In genomic region chr16:1315081-1316032, GRCh38 we compare ENCODE assay signal across 29 cellular contexts. TPM values are rescaled to one million over a fixed set of nuclear protein-coding genes. Genes with fewer than 3 reads are reported as not detected.
"Had no signal": no experiment of that assay in that cellular context is flagged by ENCODE, and none has a peak within 500 bp of the region (broad histone marks: within the 10 kb centered on the region; RNA-seq: fewer than 3 reads in every experiment).

No MANE protein-coding gene starts in this region.

- H3K9me3 ChIP-seq: SJSA1 had no signal

- H3K27me3 ChIP-seq: brain microvascular endothelial cell, cardiac muscle cell, SJSA1 had no signal

- DNase-seq: activated CD4-positive, alpha-beta T cell treated with anti-CD3 and anti-CD28 coated beads for 4 hours; activated CD8-positive, alpha-beta T cell treated with anti-CD3 and anti-CD28 coated beads, Interleukin-2, amount 10 ng/mL, durations not matched to agents 7 days and 5 days; activated gamma-delta T cell treated with Interleukin-2 at 50 U/mL for 16 hours; activated naive CD4-positive, alpha-beta T cell treated with anti-CD3 and anti-CD28 coated beads, Interleukin-2, amount 10 ng/mL, durations not matched to agents 7 days and 5 days; activated naive CD8-positive, alpha-beta T cell treated with anti-CD3 and anti-CD28 coated beads for 36 hours; activated T-cell treated with anti-CD3 and anti-CD28 coated beads, Interleukin-2, amount 50 U/mL, for 72 hours; brain microvascular endothelial cell; cerebellar nuclear complex; Kasumi-1; KBM-7; NCI-H1048; NCI-H146; NCI-H1930; NCI-H2107; NCI-H2171 treated with DMSO at 0.1 percent for 48 hours; NCI-H226; NCI-H526; NK-92 treated with Interleukin-12 subunit alpha and Interleukin-12 subunit beta, amount 100 ng/mL, for 24 hours; OCI-M1; SHP77; SW 1271 had no signal

- H3K27ac ChIP-seq: brain microvascular endothelial cell, cardiac muscle cell, SJSA1 had no signal

- H3K27ac Mint-ChIP-seq: activated naive CD8-positive, alpha-beta T cell treated with anti-CD3 and anti-CD28 coated beads for 36 hours; activated T-cell treated with anti-CD3 and anti-CD28 coated beads, Interleukin-2, amount 50 U/mL, for 72 hours; activated T-helper 2 cell treated with anti-CD3 and anti-CD28 coated beads, Interferon-gamma antibody, Interleukin-2, Interleukin-4, amounts not matched to agents 10 μg/mL and 5 μg/mL and 100 μg/mL, durations not matched to agents 14 hours and 24 hours and 36 hours had no signal

- H3K4me3 Mint-ChIP-seq: activated CD8-positive, alpha-beta T cell treated with anti-CD3 and anti-CD28 coated beads, Interleukin-2, amount 10 ng/mL, durations not matched to agents 7 days and 5 days; activated naive CD4-positive, alpha-beta T cell treated with anti-CD3 and anti-CD28 coated beads, Interleukin-2, amount 10 ng/mL, durations not matched to agents 7 days and 5 days; activated naive CD8-positive, alpha-beta T cell treated with anti-CD3 and anti-CD28 coated beads for 36 hours; activated T-cell treated with anti-CD3 and anti-CD28 coated beads, Interleukin-2, amount 50 U/mL, for 72 hours had no signal

- H3K27me3 Mint-ChIP-seq: activated naive CD4-positive, alpha-beta T cell treated with anti-CD3 and anti-CD28 coated beads, Interleukin-2, amount 10 ng/mL, durations not matched to agents 7 days and 5 days; activated naive CD8-positive, alpha-beta T cell treated with anti-CD3 and anti-CD28 coated beads for 36 hours had no signal

- H3K4me3 ChIP-seq: cardiac muscle cell, SJSA1 had no signal

- ATAC-seq: activated CD4-positive, CD25-positive, alpha-beta regulatory T cell treated with anti-CD3 and anti-CD28 coated beads, Interleukin-2, amount 50 U/mL, for 24 hours; activated CD8-positive, alpha-beta T cell treated with anti-CD3 and anti-CD28 coated beads, Interleukin-2, amount 10 ng/mL, durations not matched to agents 7 days and 5 days; activated T-cell treated with anti-CD3 and anti-CD28 coated beads, Interleukin-2, amount 50 U/mL, for 72 hours; Panc1; SK-N-SH treated with all-trans-retinoic acid at 6 μM for 48 hours had no signal

RNA-seq across cellular contexts. Expression of gene TPSD1, which starts 59.5 kb away (rescaled TPM):
- total RNA-seq: activated CD8-positive, alpha-beta T cell treated with anti-CD3 and anti-CD28 coated beads, Interleukin-2, amount 10 ng/mL, durations not matched to agents 7 days and 5 days; activated naive CD8-positive, alpha-beta T cell treated with anti-CD3 and anti-CD28 coated beads for 36 hours; activated T-cell treated with anti-CD3 and anti-CD28 coated beads, Interleukin-2, amount 50 U/mL, for 72 hours; activated T-helper 2 cell treated with anti-CD3 and anti-CD28 coated beads, Interferon-gamma antibody, Interleukin-2, Interleukin-4, amounts not matched to agents 10 μg/mL and 5 μg/mL and 100 μg/mL, durations not matched to agents 14 hours and 24 hours and 36 hours; cardiac muscle cell; NCI-H460; SJSA1; T-helper 1 cell treated with Interleukin-12 subunit alpha and Interleukin-12 subunit beta and Interleukin-4 antibody, amounts not matched to agents 30 ng/mL and 1 ng/mL, for 36 hours had no signal
- polyA plus RNA-seq: cardiac muscle cell had no signal
